Comparison of ENCODE assay signal across 1 cellular context in genomic region chr7:103394566-103394965, GRCh38.
TF ChIP-seq lines count a peak whose summit lies in the region.

No MANE protein-coding gene starts in this region.

TF ChIP-seq in H1, 55 proteins besides CTCF, POLR2A, EP300 and RAD21:
- TF ChIP-seq ZNF274 (IDR thresholded peaks at IDR 0.05; ENCODE audit: borderline replicate concordance, extremely low read depth, low read length) (no peak), CBX8 (IDR thresholded peaks at IDR 0.05; ENCODE audit: borderline replicate concordance, low read depth, low read length) (no peak), GTF2F1 (IDR thresholded peaks at IDR 0.05; ENCODE audit: borderline replicate concordance, low read depth, low read length) (no peak), RXRA (IDR thresholded peaks at IDR 0.05; ENCODE audit: insufficient read depth, low read depth, low read length) (no peak)
